Comparison of ENCODE assay signal across 8 cellular contexts in genomic region chr20:34579191-34579661, GRCh38. TPM values are rescaled to one million over a fixed set of nuclear protein-coding genes. Genes with fewer than 3 reads are reported as not detected.
A peak's percentile ranks its signal among the peaks of the same experiment; 100 is the strongest.
DNase-seq lines count a peak whose midpoint lies in the region; ATAC-seq and TF ChIP-seq lines count a peak whose summit lies in the region.

No MANE protein-coding gene starts in this region.

- POLR2A ChIA-PET in CD8-positive, alpha-beta T cell (lab: Charles Lee): no interaction called here

- TF ChIP-seq POLR2A in testis (IDR thresholded peaks at IDR 0.05): no peak

- peak; percentile 78 for DNase-seq in AG10803 (ENCODE audit: low read depth)
- peak; percentile 92 for DNase-seq in astrocyte of the hippocampus (ENCODE audit: low read depth, low spot score)
- peak; percentile 94 for DNase-seq in inferior parietal cortex (ENCODE audit: extremely low spot score)
- DNase-seq in testis: peak; percentile 46
- no peak for DNase-seq in CD8-positive, alpha-beta T cell
- no peak for DNase-seq in activated CD4-positive, alpha-beta T cell treated with anti-CD3 and anti-CD28 coated beads for 1 hour
- no peak for DNase-seq in SW 1271 (lab: John Stamatoyannopoulos, UW)

- H3K27me3 ChIP-seq in testis: no peaks in the 10 kb centered on the region
- H3K27me3 ChIP-seq in CD8-positive, alpha-beta T cell (ENCODE audit: insufficient read depth, low read length): no peaks in the 10 kb centered on the region

- H3K4me3 Mint-ChIP-seq in CD8-positive, alpha-beta T cell: no peak overlapping the region

- H3K36me3 Mint-ChIP-seq in CD8-positive, alpha-beta T cell: peaks cover 58% of the 10 kb centered on the region

- CTCF ChIA-PET in CD8-positive, alpha-beta T cell (lab: Charles Lee): interaction anchor here (0.5 to 1.5 kb wide), 3 partner anchors 33 to 267 kb away, joined by 3 to 4 read pairs (median 3); no protein-coding TSS in a partner anchor

- no peak for ATAC-seq in CD8-positive, alpha-beta T cell

- H3K9me3 ChIP-seq in testis: no peaks in the 10 kb centered on the region
- H3K9me3 ChIP-seq in CD8-positive, alpha-beta T cell (ENCODE audit: low read length): no peaks in the 10 kb centered on the region

- H3K27me3 Mint-ChIP-seq in CD8-positive, alpha-beta T cell (ENCODE audit: low read depth): no peaks in the 10 kb centered on the region

- WGBS in testis, 2 donors: 66 to 73% methylated on average over 7 of the region's 7 CpGs

- H3K27ac Mint-ChIP-seq in CD8-positive, alpha-beta T cell: no peak overlapping the region

- H3K4me1 Mint-ChIP-seq in CD8-positive, alpha-beta T cell (ENCODE audit: low read depth): peaks cover 13% of the 10 kb centered on the region

- TF ChIP-seq CTCF in AG10803 (conservative IDR thresholded peaks at IDR 0.05; ENCODE audit: low read length) (peak; percentile 81), testis (IDR thresholded peaks at IDR 0.05) (no peak)
- TF ChIP-seq CTCF in CD8-positive, alpha-beta T cell (IDR thresholded peaks at IDR 0.05): no peak

- intact Hi-C loops in testis (cut with DNase I; ENCODE audit: low total_unique reads): no loop called here
- intact Hi-C loops in CD8-positive, alpha-beta T cell (cut with DNase I, micrococcal nuclease): no loop called here

- no peak overlapping the region for H3K27ac ChIP-seq in testis
- no peak overlapping the region for H3K27ac ChIP-seq in CD8-positive, alpha-beta T cell (ENCODE audit: low read depth, low read length)

- H3K36me3 ChIP-seq in testis (ENCODE audit: low read depth, missing control alignments): no peaks in the 10 kb centered on the region
- peaks cover 5% of the 10 kb centered on the region for H3K36me3 ChIP-seq in CD8-positive, alpha-beta T cell (ENCODE audit: insufficient read depth, low read length)

- H3K4me3 ChIP-seq in AG10803 (ENCODE audit: low read length) (no peak overlapping the region), testis (no peak overlapping the region)
- H3K4me3 ChIP-seq in CD8-positive, alpha-beta T cell (ENCODE audit: low read depth, low read length): no peak overlapping the region

- peak; percentile 90 for TF ChIP-seq RAD21 in Ishikawa (IDR thresholded peaks at IDR 0.05; ENCODE audit: low read depth)

- H3K4me1 ChIP-seq in testis: peaks cover 8% of the 10 kb centered on the region
- H3K4me1 ChIP-seq in CD8-positive, alpha-beta T cell (ENCODE audit: insufficient read depth, low read length): no peaks in the 10 kb centered on the region

- no peak for TF ChIP-seq EP300 in Ishikawa (IDR thresholded peaks at IDR 0.05; ENCODE audit: borderline replicate concordance)

- H3K9me3 Mint-ChIP-seq in CD8-positive, alpha-beta T cell: no peaks in the 10 kb centered on the region

TF ChIP-seq in Ishikawa, 13 proteins besides CTCF, POLR2A, EP300 and RAD21:
- TF ChIP-seq CREB1 (IDR thresholded peaks at IDR 0.05; ENCODE audit: low read depth) (no peak), TCF12 (IDR thresholded peaks at IDR 0.05; ENCODE audit: low read depth) (no peak), TEAD4 (IDR thresholded peaks at IDR 0.05) (no peak), REST (IDR thresholded peaks at IDR 0.05; ENCODE audit: low read depth) (no peak), USF1 (IDR thresholded peaks at IDR 0.05) (0 out of 2 replicates have a peak, but pooled peaks have one; percentile 10)

RNA-seq across cellular contexts. Expression of gene MAP1LC3A, which starts 20.7 kb away (rescaled TPM):
- 100 to 1,000 TPM in 1 of 2 donors, 10 to 100 TPM in 1; 100.0 to 104 TPM for total RNA-seq in testis
- polyA plus RNA-seq in testis (ENCODE audit: insufficient read depth, low read depth, low replicate concordance): 62.9 TPM
- total RNA-seq in CD8-positive, alpha-beta T cell: 10 to 100 TPM; 19.4 to 22.4 TPM

Comparison
In these comparisons a context has a peak if more than half of its experiments do, and no peak if none do; other contexts are left out.
1. DNase-seq: peak in AG10803 (single experiment), astrocyte of the hippocampus (single experiment), inferior parietal cortex (single experiment) and testis (single experiment); none in CD8-positive, alpha-beta T cell (0 of 7), activated CD4-positive, alpha-beta T cell treated with anti-CD3 and anti-CD28 coated beads for 1 hour (single experiment) and SW 1271 (0 of 2).
2. RNA of gene MAP1LC3A, which starts 20.7 kb away (total RNA-seq): 100.0 to 104 TPM in testis; 19.4 to 22.4 TPM in CD8-positive, alpha-beta T cell; every median in the first group is over 4 times any median in the second.